In genomic region chr22:26590525-26590858, GRCh38 we compare ENCODE assay signal across 8 cellular contexts. TPM values are rescaled to one million over a fixed set of nuclear protein-coding genes. Genes with fewer than 3 reads are reported as not detected.
DNase-seq lines count a peak whose midpoint lies in the region; ATAC-seq, FAIRE-seq and TF ChIP-seq lines count a peak whose summit lies in the region.

No MANE protein-coding gene starts in this region.

- H3K27me3 ChIP-seq in Karpas-422 (ENCODE audit: low read length) = no peaks in the 10 kb centered on the region
- no peaks in the 10 kb centered on the region for H3K27me3 ChIP-seq in bronchial epithelial cell (ENCODE audit: control insufficient read depth, insufficient read depth, low read length)
- no peaks in the 10 kb centered on the region for H3K27me3 ChIP-seq in lung (ENCODE audit: control insufficient read depth, insufficient read depth)
- no peaks in the 10 kb centered on the region for H3K27me3 ChIP-seq in vagina

- peak overlapping the region; percentile 72; the same call in 1 of the 2 replicates for H2AFZ ChIP-seq in Karpas-422 (ENCODE audit: low read length)

- H3K36me3 ChIP-seq in Karpas-422 (ENCODE audit: insufficient read depth, low read length) = peaks cover 8% of the 10 kb centered on the region
- no peaks in the 10 kb centered on the region for H3K36me3 ChIP-seq in bronchial epithelial cell (ENCODE audit: control insufficient read depth, insufficient read depth, low read length)
- no peaks in the 10 kb centered on the region for H3K36me3 ChIP-seq in lung (ENCODE audit: control insufficient read depth in 2 of 2, insufficient read depth in 2 of 2, low read length in 2 of 2)
- no peaks in the 10 kb centered on the region for H3K36me3 ChIP-seq in vagina

- ATAC-seq in lung (ENCODE audit: insufficient read depth, low FRiP score) = no peak

- H3K4me1 ChIP-seq in Karpas-422 (ENCODE audit: low read length) = peaks cover 27% of the 10 kb centered on the region
- H3K4me1 ChIP-seq in lung (ENCODE audit: control insufficient read depth in 2 of 2, insufficient read depth in 2 of 2, low read length in 2 of 2) = peaks cover 0 to 9% of the 10 kb centered on the region in 2 donors
- H3K4me1 ChIP-seq in vagina = peaks cover 20% of the 10 kb centered on the region

- intact Hi-C loops in vagina (cut with DNase I) = no loop called here

- FAIRE-seq in bronchial epithelial cell (lab: Jason Lieb, UNC) = no peak

- TF ChIP-seq CTCF in bronchial epithelial cell (IDR thresholded peaks at IDR 0.05; ENCODE audit: insufficient read depth, low read length, severe bottlenecking) (no peak), lung (IDR thresholded peaks at IDR 0.05; ENCODE audit: control extremely low read depth, extremely low read depth) (no peak), vagina (IDR thresholded peaks at IDR 0.05) (no peak)

- peaks cover 39% of the 10 kb centered on the region for H3K79me2 ChIP-seq in Karpas-422 (ENCODE audit: low read length)

- peak overlapping the region; percentile 82 for H3K9ac ChIP-seq in Karpas-422 (ENCODE audit: low read length)

- no peaks in the 10 kb centered on the region for H3K9me2 ChIP-seq in Karpas-422 (replicated peaks; ENCODE audit: insufficient read depth, low read length)

- H3K27ac ChIP-seq in Karpas-422 (ENCODE audit: low read length) (no peak overlapping the region), lung (ENCODE audit: low read depth in 1 of 2, low read length in 1 of 2) (peak overlapping the region; percentile 87 to 89), vagina (peak overlapping the region; percentile 80)

- DNase-seq in AG08396 (ENCODE audit: low spot score) (peak; percentile 41), Karpas-422 (no peak), bronchial epithelial cell (ENCODE audit: low read depth) (peak; percentile 8), lung (ENCODE audit: low spot score) (no peak), vagina (ENCODE audit: extremely low spot score in 2 of 2) (no peak), inferior parietal cortex (ENCODE audit: extremely low spot score) (no peak), NOMO-1 treated with dmso at 0.1 percent for 144 hours (lab: John Stamatoyannopoulos, UW; ENCODE audit: unreplicated experiment) (no peak), H4 (ENCODE audit: low spot score) (no peak)

- H3K9me3 ChIP-seq in Karpas-422 (ENCODE audit: low read length) (peaks cover 4% of the 10 kb centered on the region), lung (ENCODE audit: control insufficient read depth in 2 of 2, insufficient read depth in 1 of 2, low read length in 1 of 2) (no peaks in the 10 kb centered on the region), vagina (no peaks in the 10 kb centered on the region)

- H3K4me2 ChIP-seq in Karpas-422 (ENCODE audit: low read depth, low read length, poor library complexity, severe bottlenecking) = peak overlapping the region; percentile 83

- TF ChIP-seq POLR2A in vagina (IDR thresholded peaks at IDR 0.05) = no peak

- WGBS in lung, 2 donors = 31% methylated on average over 5 of the region's 5 CpGs

- no peaks in the 10 kb centered on the region for H4K20me1 ChIP-seq in Karpas-422 (ENCODE audit: insufficient read depth, low read depth, low read length)

- H3K4me3 ChIP-seq in Karpas-422 (ENCODE audit: low read length) (peak overlapping the region; percentile 83), bronchial epithelial cell (ENCODE audit: low read depth, low read length) (peak overlapping the region; percentile 85), lung (peak overlapping the region; percentile 44), vagina (peak overlapping the region; percentile 55 to 75)

RNA-seq across cellular contexts. Expression of gene TPST2, which starts 0.6 kb away (rescaled TPM):
- total RNA-seq in Karpas-422 (2014; rRNA removed; shearing (Covaris generic); ENCODE audit: low replicate concordance) = 52.9 and 61.4 TPM in 2 replicates
- total RNA-seq in bronchial epithelial cell (18.4 and 24.1 TPM in 2 replicates), lung (10 to 100 TPM; 47.6 to 72.3 TPM), vagina (96.3 TPM)
- polyA plus RNA-seq in lung = 10 to 100 TPM; 32.6 to 72.2 TPM
- total RNA-seq in H4 (2014; rRNA removed; shearing (Covaris generic)) = 13.8 and 14.2 TPM in 2 replicates

RNA-seq across cellular contexts. Expression of gene CRYBB1, which starts 27.3 kb away (rescaled TPM):
- 0.22 and 2.2 TPM in 2 replicates for total RNA-seq in Karpas-422 (2014; rRNA removed; shearing (Covaris generic); ENCODE audit: low replicate concordance)
- total RNA-seq in bronchial epithelial cell (not detected in 2 replicates), lung (under 1 TPM; 0.34 to 0.57 TPM), vagina (not detected)
- polyA plus RNA-seq in lung = 1 to 10 TPM in 1 of 2 donors, under 1 TPM in 1; 0.14 to 1.1 TPM
- not detected in 2 replicates for total RNA-seq in H4 (2014; rRNA removed; shearing (Covaris generic))

RNA-seq across cellular contexts. Expression of gene CRYBA4, which starts 31.3 kb away (rescaled TPM):
- not detected in 2 replicates for total RNA-seq in Karpas-422 (2014; rRNA removed; shearing (Covaris generic); ENCODE audit: low replicate concordance)
- total RNA-seq in bronchial epithelial cell = not detected in 2 replicates
- total RNA-seq in lung = not detected
- polyA plus RNA-seq in lung = under 1 TPM; 0.06 to 0.22 TPM
- not detected for total RNA-seq in vagina
- not detected in 2 replicates for total RNA-seq in H4 (2014; rRNA removed; shearing (Covaris generic))

Comparison
In these comparisons a context has a peak if more than half of its experiments do, and no peak if none do; other contexts are left out.
1. DNase-seq: peak in AG08396 (single experiment) and bronchial epithelial cell (single experiment); none in Karpas-422 (single experiment), lung (single experiment), vagina (0 of 2), inferior parietal cortex (single experiment), NOMO-1 treated with dmso at 0.1 percent for 144 hours (single experiment) and H4 (single experiment).
2. Peak in every context shown above with its lines, with median percentiles within 50 percentile points of each other: H3K4me3 ChIP-seq.